ENCODE assay signal across 14 cellular contexts in the genomic region with DNA sequence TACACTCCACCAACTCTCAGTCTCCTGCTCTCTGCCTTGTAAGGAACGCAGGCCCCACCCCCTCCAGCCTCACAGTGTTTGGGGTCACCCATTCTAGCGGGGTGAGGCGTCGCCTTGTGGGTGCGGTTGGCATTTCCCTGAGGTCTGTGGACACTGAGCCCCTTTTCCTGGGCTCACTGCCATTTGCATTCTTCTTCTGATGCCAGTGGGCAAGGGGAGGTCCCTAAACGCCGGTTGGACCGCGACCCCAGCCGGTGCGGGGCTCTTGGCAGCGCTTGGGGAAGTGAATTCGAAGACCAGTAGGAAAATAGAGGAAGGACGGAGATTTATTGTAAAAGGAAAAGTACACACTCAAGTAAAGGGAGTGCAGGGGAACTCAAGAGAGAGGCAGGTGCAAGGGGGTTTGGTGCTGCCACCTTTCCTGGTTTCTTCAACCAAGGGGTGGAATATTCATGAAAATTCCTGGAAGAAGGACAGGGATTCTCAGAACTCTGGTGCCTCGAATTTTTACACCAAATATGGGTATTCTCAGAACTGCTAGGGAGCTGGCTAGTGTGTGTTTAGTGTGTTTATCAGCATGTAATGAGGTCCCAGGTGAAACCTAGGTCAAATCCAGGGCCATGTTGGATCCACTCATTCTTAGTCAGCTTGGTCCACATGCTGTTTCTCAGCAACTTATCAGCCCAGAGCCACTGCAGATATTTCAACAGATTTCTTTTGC. TPM values are rescaled to one million over a fixed set of nuclear protein-coding genes. Genes with fewer than 3 reads are reported as not detected.
DNase-seq lines count a peak whose midpoint lies in the region; ATAC-seq, FAIRE-seq and TF ChIP-seq lines count a peak whose summit lies in the region.
"Not testable (repeated sequence)": the region's sequence is repeated elsewhere in the genome, so short reads cannot be mapped to it uniquely, and the experiment has no call there.
"Had no signal": no experiment of that assay in that cellular context is flagged by ENCODE, and none has a peak within 500 bp of the region (broad histone marks: within the 10 kb centered on the region; RNA-seq: fewer than 3 reads in every experiment).

No MANE protein-coding gene starts in this region.

- not testable (repeated sequence) for TF ChIP-seq RAD21 in IMR-90 (IDR thresholded peaks at IDR 0.05; ENCODE audit: low read length); K562 (CRISPR knock-in tag; conservative IDR thresholded peaks at IDR 0.05 in 1 of 2, IDR thresholded peaks at IDR 0.05 in 1 of 2)

- H3K27ac ChIP-seq in IMR-90 (ENCODE audit: insufficient read depth, low read length); foreskin keratinocyte: not testable (repeated sequence)
- peak overlapping the region; percentile 28; the same call in 2 of the 3 replicates for H3K27ac ChIP-seq in K562 (ENCODE audit: extremely low read depth, low read depth, low read length)

- FAIRE-seq in K562 (lab: Jason Lieb, UNC) = peak; percentile 79

- H4K8ac ChIP-seq in IMR-90 (ENCODE audit: low read depth in 2 of 2, low read length in 2 of 2) = not testable (repeated sequence)

- TF ChIP-seq POLR2A in IMR-90 (IDR thresholded peaks at IDR 0.05; ENCODE audit: low read depth, low read length); K562 (conservative IDR thresholded peaks at IDR 0.05): not testable (repeated sequence)

- H3K27me3 Mint-ChIP-seq in CD14-positive monocyte (ENCODE audit: low read depth in 3 of 3) = peaks cover 65 to 84% (median 73%) of the 10 kb centered on the region in 3 donors

- not testable (repeated sequence) for H2BK5ac ChIP-seq in IMR-90 (ENCODE audit: low read depth, low read length, poor library complexity, severe bottlenecking)

- not testable (repeated sequence) for H2AFZ ChIP-seq in IMR-90 (replicated peaks; ENCODE audit: low read length, poor library complexity)
- H2AFZ ChIP-seq in K562 (ENCODE audit: low read depth, low read length) = peak overlapping the region; percentile 79

- not testable (repeated sequence) for H4K5ac ChIP-seq in IMR-90 (ENCODE audit: low read depth, low read length)

- H3K9me1 ChIP-seq in IMR-90 (ENCODE audit: insufficient read depth, low read length); K562 (ENCODE audit: control insufficient read depth, insufficient read depth, low read length): not testable (repeated sequence)

- H3K27me3 ChIP-seq in IMR-90 (ENCODE audit: control insufficient read depth, insufficient read depth, low read length) (peaks cover 52% of the 10 kb centered on the region), K562 (ENCODE audit: control insufficient read depth in 2 of 2, insufficient read depth in 2 of 2, low read length in 2 of 2) (peaks cover 3 to 14% of the 10 kb centered on the region in 2 experiments; a peak in 4 of 5 replicates), foreskin keratinocyte (peaks cover 49% of the 10 kb centered on the region)

- not testable (repeated sequence) for H3K79me1 ChIP-seq in IMR-90 (ENCODE audit: low read depth in 1 of 2, low read length in 2 of 2)

- not testable (repeated sequence) for H3K9me3 Mint-ChIP-seq in CD14-positive monocyte

- H2BK120ac ChIP-seq in IMR-90 (ENCODE audit: low read depth, low read length) = not testable (repeated sequence)

- H3K56ac ChIP-seq in IMR-90 (ENCODE audit: extremely low read depth, insufficient read depth, low read length) = not testable (repeated sequence)

- TF ChIP-seq EP300 in K562 (IDR thresholded peaks at IDR 0.05; ENCODE audit: low read length) = peak; percentile 57

- H3K4me2 ChIP-seq in IMR-90 (ENCODE audit: low read depth, low read length) = peak overlapping the region; percentile 62; the same call in 1 of the 2 replicates
- peak overlapping the region; percentile 63 for H3K4me2 ChIP-seq in K562 (ENCODE audit: insufficient read depth, low read length)

- CTCF ChIA-PET in IMR-90 (lab: Yijun Ruan, JAX) = not testable (repeated sequence)
- CTCF ChIA-PET in K562 (lab: Yijun Ruan, JAX; ENCODE audit: low intra/inter-chr PET ratio) = interaction anchor here (0.8 to 4.4 kb wide), 2 partner anchors 10 to 80 kb away, joined by 3 to 70 read pairs; partner anchors contain the start of gene RAET1L

- H3K4me1 Mint-ChIP-seq in CD14-positive monocyte = peaks cover 10% of the 10 kb centered on the region

- not testable (repeated sequence) for H2AK5ac ChIP-seq in IMR-90 (ENCODE audit: low read depth, low read length)

- POLR2A ChIA-PET in IMR-90 (lab: Charles Lee; ENCODE audit: unreplicated experiment) = not testable (repeated sequence)
- POLR2A ChIA-PET in K562 (lab: Yijun Ruan, JAX) = interaction anchor here (0.8 kb wide), 1 partner anchor 39 kb away, joined by 3 read pairs; no protein-coding TSS in a partner anchor

- not testable (repeated sequence) for DNase-seq in CD14-positive monocyte (ENCODE audit: low spot score); IMR-90; foreskin keratinocyte
- DNase-seq in activated CD8-positive, alpha-beta memory T cell treated with anti-CD3 and anti-CD28 coated beads for 24 hours = peak; percentile 58
- DNase-seq in K562 (ENCODE audit: extremely low read depth in 1 of 4, low spot score in 3 of 4) (peak; percentile 47 to 74 (median 58)), mesenteric fat pad (ENCODE audit: low spot score) (peak; percentile 74)
- peak; percentile 32 for DNase-seq in stimulated activated CD4-positive, alpha-beta T cell treated with anti-CD3 and anti-CD28 coated beads, Interleukin-15, amount 100 ng/mL, for 24 hours

- H2BK15ac ChIP-seq in IMR-90 (ENCODE audit: low read depth, low read length) = not testable (repeated sequence)

- in situ Hi-C loops in IMR-90 (cut with MboI; ENCODE audit: low sequenced_read_pairs); K562 (cut with MboI): not testable (repeated sequence)

- intact Hi-C loops in CD14-positive monocyte (cut with micrococcal nuclease) (loop anchor here (2.0 to 5.0 kb wide), 2 partner anchors 81 to 183 kb away; no protein-coding TSS in a partner anchor), IMR-90 (cut with micrococcal nuclease) (loop anchor here (2.0 to 10.0 kb wide), 2 partner anchors 181 to 291 kb away; no protein-coding TSS in a partner anchor), K562 (cut with micrococcal nuclease) (loop anchor here (5.0 kb wide), 1 partner anchor 173 kb away; no protein-coding TSS in a partner anchor)

- H3K9me3 ChIP-seq in IMR-90 (ENCODE audit: control insufficient read depth, insufficient read depth, low read length); K562 (replicated peaks; ENCODE audit: control insufficient read depth, insufficient read depth, low read depth, low read length): not testable (repeated sequence)

- H4K91ac ChIP-seq in IMR-90 (ENCODE audit: insufficient read depth, low read depth, low read length) = not testable (repeated sequence)

- H3K4me3 ChIP-seq in IMR-90 (ENCODE audit: insufficient read depth, low read depth, low read length); K562: not testable (repeated sequence)

- H3K14ac ChIP-seq in IMR-90 (replicated peaks; ENCODE audit: low read depth, low read length) = not testable (repeated sequence)

- not testable (repeated sequence) for H2BK20ac ChIP-seq in IMR-90 (ENCODE audit: low read depth, low read length)

- not testable (repeated sequence) for H3K36me3 Mint-ChIP-seq in CD14-positive monocyte

- not testable (repeated sequence) for H4K20me1 ChIP-seq in IMR-90 (ENCODE audit: insufficient read depth, low read length); K562 (replicated peaks; ENCODE audit: control insufficient read depth, insufficient read depth, low read length)

- H2AK9ac ChIP-seq in IMR-90 (replicated peaks; ENCODE audit: low read depth, low read length, poor library complexity) = not testable (repeated sequence)

- H3K4me3 Mint-ChIP-seq in CD14-positive monocyte = peak overlapping the region; percentile 64 to 89

- not testable (repeated sequence) for H3K18ac ChIP-seq in IMR-90 (ENCODE audit: low read depth, low read length)

- dilution Hi-C loops in IMR-90 (cut with HindIII; ENCODE audit: low sequenced_read_pairs, unreplicated experiment) = not testable (repeated sequence)

- H3K27ac Mint-ChIP-seq in CD14-positive monocyte = not testable (repeated sequence)

- not testable (repeated sequence) for H3K79me2 ChIP-seq in K562 (ENCODE audit: control insufficient read depth, insufficient read depth, low read length)

- WGBS in IMR-90 (ENCODE audit: extremely low coverage in 2 of 2, insufficient read length in 1 of 2), 2 experiments = 20% methylated on average over 1 of the region's 15 CpGs; no CpG with 5 or more reads in 1 of the 2 experiments
- under 1% methylated on average over 15 of the region's 15 CpGs for WGBS in K562 (ENCODE audit: insufficient coverage, low coverage, missing lambda C conversion rate)

- not testable (repeated sequence) for H3K9ac ChIP-seq in IMR-90 (ENCODE audit: low read depth, low read length)
- peak overlapping the region; percentile 38 to 77; a peak in 3 of 4 replicates for H3K9ac ChIP-seq in K562 (ENCODE audit: insufficient read depth in 1 of 2, low read depth in 2 of 2, low read length in 2 of 2)

- H3K23ac ChIP-seq in IMR-90 (ENCODE audit: low read depth, low read length) = not testable (repeated sequence)

- BruUV-seq in IMR-90 (replicated peaks; lab: Mats Ljungman, UMichigan); K562 (replicated peaks; lab: Mats Ljungman, UMichigan): not testable (repeated sequence)

- H3K4me1 ChIP-seq in IMR-90 (ENCODE audit: control insufficient read depth, insufficient read depth, low read length); foreskin keratinocyte: not testable (repeated sequence)
- H3K4me1 ChIP-seq in K562 (replicated peaks in 1 of 2; ENCODE audit: control insufficient read depth in 2 of 2, insufficient read depth in 2 of 2, low read length in 2 of 2) = peaks cover 18 to 21% of the 10 kb centered on the region in 2 experiments; a peak in 4 of 5 replicates

- not testable (repeated sequence) for H3K4ac ChIP-seq in IMR-90 (ENCODE audit: low read depth, low read length)

- TF ChIP-seq CTCF in CD14-positive monocyte (IDR thresholded peaks at IDR 0.05); IMR-90 (conservative IDR thresholded peaks at IDR 0.05; ENCODE audit: low read depth, low read length); foreskin keratinocyte (conservative IDR thresholded peaks at IDR 0.05): not testable (repeated sequence)
- TF ChIP-seq CTCF in K562 (IDR thresholded peaks at IDR 0.05 in 2 of 3, conservative IDR thresholded peaks at IDR 0.05 in 1 of 3; ENCODE audit: insufficient read depth in 2 of 3, low read depth in 1 of 3, low read length in 3 of 3) = peak in 1 of 3 experiments; percentile 26; a peak in 2 of 6 replicates

- not testable (repeated sequence) for H3K36me3 ChIP-seq in IMR-90 (ENCODE audit: control insufficient read depth, insufficient read depth, low read length); K562 (ENCODE audit: control insufficient read depth, insufficient read depth, low read length)

- ATAC-seq in IMR-90 (ENCODE audit: low read depth) (peak; percentile 69), SK-N-SH treated with all-trans-retinoic acid at 6 μM for 48 hours (peak; percentile 43), K562 (peak; percentile 86), foreskin keratinocyte (peak; percentile 69)

RNA-seq across cellular contexts. Expression of gene RAET1L, which starts 9.9 kb away (rescaled TPM):
- polyA plus RNA-seq in CD14-positive monocyte = not detected
- not detected in 2 replicates for total RNA-seq in IMR-90 (2012; rRNA removed)
- not detected in 2 replicates for polyA plus RNA-seq in IMR-90 (2012; rRNA removed)
- polyA plus RNA-seq in IMR-90 (2012; cell fraction: cytosol; rRNA removed) = not detected in 2 replicates
- polyA plus RNA-seq in IMR-90 (2012; cell fraction: nucleus; rRNA removed; ENCODE audit: low replicate concordance) = not detected in 2 replicates
- total RNA-seq in K562 (2011; cell fraction: chromatin; rRNA removed; ENCODE audit: low replicate concordance) = not detected in 2 replicates
- total RNA-seq in K562 (2011; cell fraction: nucleolus; rRNA removed) = not detected in 2 replicates
- not detected in 2 replicates for total RNA-seq in K562 (2011; cell fraction: nucleoplasm; rRNA removed)
- total RNA-seq in K562 (2014; rRNA removed) = not detected in 2 replicates
- total RNA-seq in K562 (2014; rRNA removed; fragmentation: Illumina TruSeq; extraction: Trizol) = not detected in 2 replicates
- total RNA-seq in K562 (2015; rRNA removed; fragmentation: Illumina TruSeq; extraction: Trizol) = not detected in 2 replicates
- total RNA-seq in K562 (2021) = not detected in 2 replicates
- not detected in 2 replicates for polyA plus RNA-seq in K562 (2011; rRNA removed)
- not detected in 2 replicates for polyA plus RNA-seq in K562 (2011; cell fraction: cytosol; rRNA removed)
- not detected in 2 replicates for polyA plus RNA-seq in K562 (2011; cell fraction: nucleus; rRNA removed)
- polyA plus RNA-seq in K562 (2012) = not detected in 2 replicates
- polyA plus RNA-seq in K562 (2014; fragmentation: Illumina TruSeq; extraction: Trizol) = not detected in 2 replicates
- not detected for polyA plus RNA-seq in K562 (2014; fragmentation: Nextera tagmentation; extraction: Ambion mirVana)
- polyA plus RNA-seq in K562 (2014; rRNA removed) = not detected in 2 replicates
- not detected in 2 replicates for polyA minus RNA-seq in K562 (2011; rRNA and poly(A)+ RNA removed)
- not detected in 2 replicates for polyA minus RNA-seq in K562 (2011; cell fraction: cytosol; rRNA and poly(A)+ RNA removed)
- polyA minus RNA-seq in K562 (2011; cell fraction: nucleus; rRNA and poly(A)+ RNA removed) = not detected in 2 replicates
- total RNA-seq in foreskin keratinocyte = 1.1 and 2.4 TPM in 2 replicates
- 1.4 and 1.9 TPM in 2 replicates for polyA plus RNA-seq in foreskin keratinocyte
- not detected for total RNA-seq in mesenteric fat pad
- total RNA-seq: activated T-helper 2 cell treated with anti-CD3 and anti-CD28 coated beads, Interferon-gamma antibody, Interleukin-2, Interleukin-4, amounts not matched to agents 10 μg/mL and 5 μg/mL and 100 μg/mL, durations not matched to agents 14 hours and 24 hours and 36 hours; breast epithelium; heart right ventricle; left ventricle myocardium superior; right atrium auricular region had no signal
- polyA plus RNA-seq: BJ had no signal

RNA-seq across cellular contexts. Expression of gene ULBP1, which starts 51.7 kb away (rescaled TPM):
- polyA plus RNA-seq in CD14-positive monocyte (under 1 TPM; 0.06 to 0.09 TPM), IMR-90 (2012; rRNA removed) (0.69 and 0.87 TPM in 2 replicates), K562 (2011; rRNA removed) (1.1 and 1.3 TPM in 2 replicates), K562 (2014; fragmentation: Illumina TruSeq; extraction: Trizol) (4.9 and 6.0 TPM in 2 replicates), K562 (2014; fragmentation: Nextera tagmentation; extraction: Ambion mirVana) (1 to 10 TPM; 1.2 to 2.5 TPM), K562 (2014; rRNA removed) (2.7 and 3.3 TPM in 2 replicates), foreskin keratinocyte (0.93 and 2.9 TPM in 2 replicates)
- total RNA-seq in IMR-90 (2012; rRNA removed) (0.18 and 0.56 TPM in 2 replicates), K562 (2014; rRNA removed) (1.5 and 1.8 TPM in 2 replicates), K562 (2014; rRNA removed; fragmentation: Illumina TruSeq; extraction: Trizol) (2.5 and 3.4 TPM in 2 replicates), K562 (2015; rRNA removed; fragmentation: Illumina TruSeq; extraction: Trizol) (0.26 and 0.33 TPM in 2 replicates), K562 (2021) (2.7 and 3.5 TPM in 2 replicates), foreskin keratinocyte (1.9 and 6.4 TPM in 2 replicates), mesenteric fat pad (0.19 TPM)
- 0.25 TPM in 2 replicates for polyA plus RNA-seq in IMR-90 (2012; cell fraction: cytosol; rRNA removed)
- 0.15 and 0.84 TPM in 2 replicates for polyA plus RNA-seq in IMR-90 (2012; cell fraction: nucleus; rRNA removed; ENCODE audit: low replicate concordance)
- total RNA-seq in K562 (2011; cell fraction: chromatin; rRNA removed; ENCODE audit: low replicate concordance) = 2.2 and 5.9 TPM in 2 replicates
- 1.8 and 2.1 TPM in 2 replicates for total RNA-seq in K562 (2011; cell fraction: nucleolus; rRNA removed)
- 2.8 and 3.3 TPM in 2 replicates for total RNA-seq in K562 (2011; cell fraction: nucleoplasm; rRNA removed)
- 0.40 and 0.91 TPM in 2 replicates for polyA plus RNA-seq in K562 (2011; cell fraction: cytosol; rRNA removed)
- polyA plus RNA-seq in K562 (2011; cell fraction: nucleus; rRNA removed) = 1.0 and 1.5 TPM in 2 replicates
- 1.3 and 14.7 TPM in 2 replicates for polyA plus RNA-seq in K562 (2012)
- 0.67 and 0.99 TPM in 2 replicates for polyA minus RNA-seq in K562 (2011; rRNA and poly(A)+ RNA removed)
- 0.38 TPM in 1 of 2 replicates, not detected in the other for polyA minus RNA-seq in K562 (2011; cell fraction: cytosol; rRNA and poly(A)+ RNA removed)
- 0.81 and 1.4 TPM in 2 replicates for polyA minus RNA-seq in K562 (2011; cell fraction: nucleus; rRNA and poly(A)+ RNA removed)

RNA-seq across cellular contexts. Expression of gene ULBP3, which starts 53.5 kb away (rescaled TPM):
- polyA plus RNA-seq in CD14-positive monocyte (not detected), IMR-90 (2012; rRNA removed) (11.1 and 13.2 TPM in 2 replicates), K562 (2011; rRNA removed) (0.25 TPM in 1 of 2 replicates, not detected in the other), K562 (2014; fragmentation: Illumina TruSeq; extraction: Trizol) (not detected in 2 replicates), K562 (2014; fragmentation: Nextera tagmentation; extraction: Ambion mirVana) (not detected), K562 (2014; rRNA removed) (0.33 TPM in 1 of 2 replicates, not detected in the other), foreskin keratinocyte (0.88 and 1.1 TPM in 2 replicates)
- total RNA-seq in IMR-90 (2012; rRNA removed) (35.1 and 43.0 TPM in 2 replicates), K562 (2014; rRNA removed) (0.57 TPM in 1 of 2 replicates, not detected in the other), K562 (2014; rRNA removed; fragmentation: Illumina TruSeq; extraction: Trizol) (not detected in 2 replicates), K562 (2015; rRNA removed; fragmentation: Illumina TruSeq; extraction: Trizol) (0.23 TPM in 1 of 2 replicates, not detected in the other), K562 (2021) (0.38 TPM in 1 of 2 replicates, not detected in the other), foreskin keratinocyte (5.6 and 7.0 TPM in 2 replicates), mesenteric fat pad (3.0 TPM)
- polyA plus RNA-seq in IMR-90 (2012; cell fraction: cytosol; rRNA removed) = 7.0 and 19.2 TPM in 2 replicates
- polyA plus RNA-seq in IMR-90 (2012; cell fraction: nucleus; rRNA removed; ENCODE audit: low replicate concordance) = 2.7 and 5.6 TPM in 2 replicates
- total RNA-seq in K562 (2011; cell fraction: chromatin; rRNA removed; ENCODE audit: low replicate concordance) = not detected in 2 replicates
- not detected in 2 replicates for total RNA-seq in K562 (2011; cell fraction: nucleolus; rRNA removed)
- not detected in 2 replicates for total RNA-seq in K562 (2011; cell fraction: nucleoplasm; rRNA removed)
- not detected in 2 replicates for polyA plus RNA-seq in K562 (2011; cell fraction: cytosol; rRNA removed)
- not detected in 2 replicates for polyA plus RNA-seq in K562 (2011; cell fraction: nucleus; rRNA removed)
- polyA plus RNA-seq in K562 (2012) = 0.12 and 0.14 TPM in 2 replicates
- polyA minus RNA-seq in K562 (2011; rRNA and poly(A)+ RNA removed) = 0.53 TPM in 1 of 2 replicates, not detected in the other
- not detected in 2 replicates for polyA minus RNA-seq in K562 (2011; cell fraction: cytosol; rRNA and poly(A)+ RNA removed)
- not detected in 2 replicates for polyA minus RNA-seq in K562 (2011; cell fraction: nucleus; rRNA and poly(A)+ RNA removed)
